In genomic region chr16:49621240-49622083, GRCh38 we compare ENCODE assay signal across 15 cellular contexts.
DNase-seq lines count a peak whose midpoint lies in the region; ATAC-seq and TF ChIP-seq lines count a peak whose summit lies in the region.
"Had no signal": no experiment of that assay in that cellular context is flagged by ENCODE, and none has a peak within 500 bp of the region (broad histone marks: within the 10 kb centered on the region; RNA-seq: fewer than 3 reads in every experiment).

No MANE protein-coding gene starts in this region.

- H3K9me3 ChIP-seq in HUES48 (ENCODE audit: control insufficient read depth, insufficient read depth, low read length) (no peaks in the 10 kb centered on the region), mesenchymal stem cell (ENCODE audit: control insufficient read depth, low read length) (no peaks in the 10 kb centered on the region), spleen (no peaks in the 10 kb centered on the region)
- H3K9me3 ChIP-seq: MG63, right lobe of liver had no signal

- peak overlapping the region; percentile 59 for H2BK5ac ChIP-seq in mesenchymal stem cell (ENCODE audit: low read depth, low read length, poor library complexity, severe bottlenecking)

- ATAC-seq in HG03520 (IDR thresholded peaks at IDR 0.05; ENCODE audit: unreplicated experiment) (no peak), HG03354 (IDR thresholded peaks at IDR 0.05; ENCODE audit: poor library complexity, severe bottlenecking, unreplicated experiment) (no peak)
- ATAC-seq: activated naive CD4-positive, alpha-beta T cell treated with anti-CD3 and anti-CD28 coated beads, Interleukin-2, amount 50 U/mL, for 72 hours had no signal

- peak overlapping the region; percentile 3 for H2AK5ac ChIP-seq in mesenchymal stem cell (ENCODE audit: low read length, severe bottlenecking)

- no peak for TF ChIP-seq CTCF in spleen (IDR thresholded peaks at IDR 0.05 in 8 of 11, conservative IDR thresholded peaks at IDR 0.05 in 3 of 11)

- H4K8ac ChIP-seq in mesenchymal stem cell (ENCODE audit: low read length) = peak overlapping the region; percentile 50

- H3K27ac ChIP-seq in HUES48 (ENCODE audit: low read depth, low read length) = peak overlapping the region; percentile 53
- peak overlapping the region; percentile 71 for H3K27ac ChIP-seq in mesenchymal stem cell (ENCODE audit: low read length, poor library complexity, severe bottlenecking)
- H3K27ac ChIP-seq in spleen = peak overlapping the region in 1 of 8 donors; percentile 53
- no peak overlapping the region for H3K27ac ChIP-seq in caudate nucleus (ENCODE audit: low read depth, low read length)
- H3K27ac ChIP-seq: HL-60, right lobe of liver had no signal

- no peak overlapping the region for H3K14ac ChIP-seq in mesenchymal stem cell (ENCODE audit: low read length in 2 of 2)

- DNase-seq in astrocyte of the hippocampus (ENCODE audit: low read depth, low spot score) (peak; percentile 56), mesenchymal stem cell (peak; percentile 44), spleen (peak; percentile 49), caudate nucleus (lab: John Stamatoyannopoulos, UW) (no peak), cerebellar cortex (ENCODE audit: low spot score) (no peak)
- DNase-seq: CD4-positive, CD25-positive, alpha-beta regulatory T cell; dermis blood vessel endothelial cell; MG63; SHP77 treated with DMSO at 0.1 percent for 48 hours had no signal

- H3K27me3 ChIP-seq in HUES48 (ENCODE audit: control insufficient read depth, insufficient read depth, low read length) (no peaks in the 10 kb centered on the region), mesenchymal stem cell (ENCODE audit: control insufficient read depth in 1 of 2, insufficient read depth in 1 of 2, low read length in 2 of 2) (no peaks in the 10 kb centered on the region), spleen (replicated peaks in 1 of 7) (no peaks in the 10 kb centered on the region)
- H3K27me3 ChIP-seq: MG63, right lobe of liver had no signal

- H3K36me3 ChIP-seq in HUES48 (ENCODE audit: control insufficient read depth, insufficient read depth, low read length) (peaks cover 11% of the 10 kb centered on the region), mesenchymal stem cell (ENCODE audit: control insufficient read depth in 1 of 2, insufficient read depth in 2 of 2, low read depth in 1 of 2, low read length in 2 of 2) (no peaks in the 10 kb centered on the region), spleen (no peaks in the 10 kb centered on the region)
- H3K36me3 ChIP-seq: MG63, right lobe of liver had no signal

- H2BK12ac ChIP-seq in mesenchymal stem cell (ENCODE audit: low read length in 2 of 2) = peak overlapping the region; percentile 35 to 90

- peaks cover 3% of the 10 kb centered on the region for H3K79me1 ChIP-seq in mesenchymal stem cell (replicated peaks; ENCODE audit: low read length, poor library complexity, severe bottlenecking)

- peak overlapping the region; percentile 30 for H3K4me2 ChIP-seq in mesenchymal stem cell (ENCODE audit: low read length, poor library complexity, severe bottlenecking)

- H2BK15ac ChIP-seq in mesenchymal stem cell (ENCODE audit: low read depth, poor library complexity, severe bottlenecking) = no peak overlapping the region

- peak overlapping the region; percentile 62 to 92 for H3K4ac ChIP-seq in mesenchymal stem cell (ENCODE audit: low read depth in 1 of 2, low read length in 2 of 2)

- intact Hi-C loops in spleen (cut with DNase I; ENCODE audit: low total_unique reads) = no loop called here

- H3K4me1 ChIP-seq in HUES48 (ENCODE audit: control insufficient read depth, insufficient read depth, low read length) = peaks cover 16% of the 10 kb centered on the region
- H3K4me1 ChIP-seq in mesenchymal stem cell (ENCODE audit: control insufficient read depth, insufficient read depth, low read depth, low read length) = peaks cover 26% of the 10 kb centered on the region
- peaks cover 0 to 14% (median 3%) of the 10 kb centered on the region in 6 donors for H3K4me1 ChIP-seq in spleen
- H3K4me1 ChIP-seq: right lobe of liver had no signal

- H3K23ac ChIP-seq in mesenchymal stem cell (ENCODE audit: low read length in 2 of 2) = no peak overlapping the region

- H3K18ac ChIP-seq in mesenchymal stem cell (ENCODE audit: low read depth in 1 of 2, low read length in 2 of 2) = peak overlapping the region; percentile 69 to 91

- TF ChIP-seq POLR2A in spleen (IDR thresholded peaks at IDR 0.05) = no peak

- WGBS in mesenchymal stem cell = 42% methylated on average over 12 of the region's 13 CpGs
- WGBS in spleen, 5 donors = 84 to 91% (median 84%) methylated on average over 7 to 13 of the region's 13 CpGs

- peak overlapping the region; percentile 91 for H2BK120ac ChIP-seq in mesenchymal stem cell (ENCODE audit: low read depth, low read length)

- H4K91ac ChIP-seq in mesenchymal stem cell (ENCODE audit: low read length) = peak overlapping the region; percentile 43

- H3K9ac ChIP-seq in HUES48 (ENCODE audit: low read depth, low read length) (0 out of 2 replicates have a peak overlapping the region, but pooled peaks have one; percentile 24), mesenchymal stem cell (ENCODE audit: low read length) (peak overlapping the region; percentile 59)

- H3K4me3 ChIP-seq in HUES48 (ENCODE audit: low read depth, low read length) = no peak overlapping the region
- no peak overlapping the region for H3K4me3 ChIP-seq in mesenchymal stem cell (ENCODE audit: insufficient read depth in 1 of 2, low read depth in 1 of 2, low read length in 2 of 2)
- no peak overlapping the region for H3K4me3 ChIP-seq in spleen
- H3K4me3 ChIP-seq: MG63, right lobe of liver had no signal

- H2AFZ ChIP-seq in mesenchymal stem cell (ENCODE audit: low read depth, low read length) = no peak overlapping the region

Comparison
In these comparisons a context has a peak if more than half of its experiments do, and no peak if none do; other contexts are left out.
1. DNase-seq: peak in astrocyte of the hippocampus (single experiment), mesenchymal stem cell (single experiment) and spleen (single experiment); none in caudate nucleus (0 of 61) and cerebellar cortex (single experiment).